1 cellular context compared by ENCODE assay signal in the genomic region with DNA sequence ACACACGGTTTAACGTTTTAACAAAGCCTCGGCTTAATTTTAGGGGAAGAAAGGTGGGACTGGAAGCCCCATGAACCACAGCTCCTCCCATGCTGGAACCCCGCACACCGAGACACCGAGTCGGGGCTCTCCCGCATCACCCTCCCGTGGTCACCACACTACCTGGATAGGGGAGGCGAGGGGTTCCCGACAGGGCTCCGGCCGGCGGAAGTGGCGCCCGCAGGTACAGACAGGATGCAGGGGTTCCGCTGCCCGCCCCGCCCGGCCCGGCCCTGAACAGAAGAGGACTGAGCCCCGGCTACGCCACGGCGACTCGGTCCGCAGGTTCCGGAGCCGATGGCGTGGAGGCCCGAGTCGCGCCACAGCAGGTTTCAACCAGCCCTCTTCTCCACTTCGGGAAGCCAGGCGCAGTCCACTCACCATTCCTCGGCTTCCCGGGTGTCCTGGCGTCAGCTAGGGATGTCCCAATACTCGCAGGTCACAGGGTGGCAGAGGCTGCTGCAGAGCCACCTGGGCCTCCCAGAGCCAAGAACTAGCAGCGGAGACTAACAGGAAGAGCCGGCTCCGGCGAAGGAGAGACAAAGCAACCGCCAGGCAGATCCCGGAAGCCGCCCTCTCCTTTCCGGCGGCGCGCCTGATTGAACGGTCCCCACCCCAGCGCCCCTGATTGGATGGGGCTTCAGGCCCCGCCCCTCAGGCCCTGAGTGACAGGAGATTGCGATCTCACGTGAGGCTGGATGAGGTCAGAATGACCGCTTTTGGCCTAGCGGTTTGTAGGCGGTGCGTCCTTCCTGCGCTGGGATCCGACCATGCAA.
TF ChIP-seq lines count a peak whose summit lies in the region.

A gene (minus strand): TSS at position 580 of the 815 bp plus-strand sequence. CDS start 157 bp downstream, at position 423.

TF ChIP-seq in K562, 482 proteins besides CTCF, POLR2A, EP300 and RAD21 (continued from another document and continues in another):
- TF ChIP-seq, protein P1, sequence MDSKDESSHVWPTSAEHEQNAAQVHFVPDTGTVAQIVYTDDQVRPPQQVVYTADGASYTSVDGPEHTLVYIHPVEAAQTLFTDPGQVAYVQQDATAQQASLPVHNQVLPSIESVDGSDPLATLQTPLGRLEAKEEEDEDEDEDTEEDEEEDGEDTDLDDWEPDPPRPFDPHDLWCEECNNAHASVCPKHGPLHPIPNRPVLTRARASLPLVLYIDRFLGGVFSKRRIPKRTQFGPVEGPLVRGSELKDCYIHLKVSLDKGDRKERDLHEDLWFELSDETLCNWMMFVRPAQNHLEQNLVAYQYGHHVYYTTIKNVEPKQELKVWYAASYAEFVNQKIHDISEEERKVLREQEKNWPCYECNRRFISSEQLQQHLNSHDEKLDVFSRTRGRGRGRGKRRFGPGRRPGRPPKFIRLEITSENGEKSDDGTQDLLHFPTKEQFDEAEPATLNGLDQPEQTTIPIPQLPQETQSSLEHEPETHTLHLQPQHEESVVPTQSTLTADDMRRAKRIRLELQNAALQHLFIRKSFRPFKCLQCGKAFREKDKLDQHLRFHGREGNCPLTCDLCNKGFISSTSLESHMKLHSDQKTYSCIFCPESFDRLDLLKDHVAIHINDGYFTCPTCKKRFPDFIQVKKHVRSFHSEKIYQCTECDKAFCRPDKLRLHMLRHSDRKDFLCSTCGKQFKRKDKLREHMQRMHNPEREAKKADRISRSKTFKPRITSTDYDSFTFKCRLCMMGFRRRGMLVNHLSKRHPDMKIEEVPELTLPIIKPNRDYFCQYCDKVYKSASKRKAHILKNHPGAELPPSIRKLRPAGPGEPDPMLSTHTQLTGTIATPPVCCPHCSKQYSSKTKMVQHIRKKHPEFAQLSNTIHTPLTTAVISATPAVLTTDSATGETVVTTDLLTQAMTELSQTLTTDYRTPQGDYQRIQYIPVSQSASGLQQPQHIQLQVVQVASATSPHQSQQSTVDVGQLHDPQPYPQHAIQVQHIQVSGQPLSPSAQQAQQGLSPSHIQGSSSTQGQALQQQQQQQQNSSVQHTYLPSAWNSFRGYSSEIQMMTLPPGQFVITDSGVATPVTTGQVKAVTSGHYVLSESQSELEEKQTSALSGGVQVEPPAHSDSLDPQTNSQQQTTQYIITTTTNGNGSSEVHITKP (IDR thresholded peaks at IDR 0.05; ENCODE audit: partially characterized antibody), result peak; percentile 88
- TF ChIP-seq, protein P2, sequence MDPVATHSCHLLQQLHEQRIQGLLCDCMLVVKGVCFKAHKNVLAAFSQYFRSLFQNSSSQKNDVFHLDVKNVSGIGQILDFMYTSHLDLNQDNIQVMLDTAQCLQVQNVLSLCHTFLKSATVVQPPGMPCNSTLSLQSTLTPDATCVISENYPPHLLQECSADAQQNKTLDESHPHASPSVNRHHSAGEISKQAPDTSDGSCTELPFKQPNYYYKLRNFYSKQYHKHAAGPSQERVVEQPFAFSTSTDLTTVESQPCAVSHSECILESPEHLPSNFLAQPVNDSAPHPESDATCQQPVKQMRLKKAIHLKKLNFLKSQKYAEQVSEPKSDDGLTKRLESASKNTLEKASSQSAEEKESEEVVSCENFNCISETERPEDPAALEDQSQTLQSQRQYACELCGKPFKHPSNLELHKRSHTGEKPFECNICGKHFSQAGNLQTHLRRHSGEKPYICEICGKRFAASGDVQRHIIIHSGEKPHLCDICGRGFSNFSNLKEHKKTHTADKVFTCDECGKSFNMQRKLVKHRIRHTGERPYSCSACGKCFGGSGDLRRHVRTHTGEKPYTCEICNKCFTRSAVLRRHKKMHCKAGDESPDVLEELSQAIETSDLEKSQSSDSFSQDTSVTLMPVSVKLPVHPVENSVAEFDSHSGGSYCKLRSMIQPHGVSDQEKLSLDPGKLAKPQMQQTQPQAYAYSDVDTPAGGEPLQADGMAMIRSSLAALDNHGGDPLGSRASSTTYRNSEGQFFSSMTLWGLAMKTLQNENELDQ (CRISPR knock-in tag; IDR thresholded peaks at IDR 0.05; ENCODE audit: borderline replicate concordance), result no peak; the same call in 1 of the 2 replicates
- TF ChIP-seq ZNF76 (CRISPR knock-in tag; IDR thresholded peaks at IDR 0.05; ENCODE audit: borderline replicate concordance) (no peak), NFATC3 (IDR thresholded peaks at IDR 0.05) (no peak), SMARCA4 (IDR thresholded peaks at IDR 0.05) (no peak), NBN (IDR thresholded peaks at IDR 0.05; ENCODE audit: low read depth) (peak; percentile 30; the same call in 1 of the 2 replicates), SIRT6 (IDR thresholded peaks at IDR 0.05; ENCODE audit: low read depth, low read length) (no peak), ZC3H8 (IDR thresholded peaks at IDR 0.05) (no peak), ZNF41 (CRISPR knock-in tag; conservative IDR thresholded peaks at IDR 0.05) (no peak), HMG20B (CRISPR knock-in tag; IDR thresholded peaks at IDR 0.05) (no peak), SRF (CRISPR knock-in tag; IDR thresholded peaks at IDR 0.05) (peak in 1 of 2 experiments; percentile 52; a peak in 1 of 4 replicates), TBL1XR1 (IDR thresholded peaks at IDR 0.05; ENCODE audit: low read length in 2 of 2) (peak in 1 of 2 experiments; percentile 71; a peak in 1 of 4 replicates), SETDB1 (IDR thresholded peaks at IDR 0.05; ENCODE audit: low read length) (no peak), CHD4 (IDR thresholded peaks at IDR 0.05; ENCODE audit: insufficient read depth, insufficient replicate concordance, low read depth, low read length, poor library complexity, severe bottlenecking) (no peak), GABPA (tag; conservative IDR thresholded peaks at IDR 0.05; ENCODE audit: low read depth) (peak; percentile 97), ZNF696 (CRISPR knock-in tag; conservative IDR thresholded peaks at IDR 0.05) (no peak), EGR1 (conservative IDR thresholded peaks at IDR 0.05) (0 out of 2 replicates have a peak, but pooled peaks have one; percentile 23), ZFP1 (CRISPR knock-in tag; IDR thresholded peaks at IDR 0.05) (no peak), SOX6 (IDR thresholded peaks at IDR 0.05) (peak; percentile 82), ARID1B (IDR thresholded peaks at IDR 0.05) (peak; percentile 52), ZNF408 (CRISPR knock-in tag; IDR thresholded peaks at IDR 0.05; ENCODE audit: low read depth) (no peak), EWSR1 (IDR thresholded peaks at IDR 0.05; ENCODE audit: borderline replicate concordance, low read depth, partially characterized antibody) (no peak), CHCHD3 (CRISPR knock-in tag; IDR thresholded peaks at IDR 0.05) (no peak), CXXC5 (CRISPR knock-in tag; IDR thresholded peaks at IDR 0.05) (peak; percentile 92), NFXL1 (CRISPR knock-in tag; IDR thresholded peaks at IDR 0.05) (no peak), ZNF644 (tag; IDR thresholded peaks at IDR 0.05; ENCODE audit: low read depth) (no peak)
- TF ChIP-seq, protein P3, sequence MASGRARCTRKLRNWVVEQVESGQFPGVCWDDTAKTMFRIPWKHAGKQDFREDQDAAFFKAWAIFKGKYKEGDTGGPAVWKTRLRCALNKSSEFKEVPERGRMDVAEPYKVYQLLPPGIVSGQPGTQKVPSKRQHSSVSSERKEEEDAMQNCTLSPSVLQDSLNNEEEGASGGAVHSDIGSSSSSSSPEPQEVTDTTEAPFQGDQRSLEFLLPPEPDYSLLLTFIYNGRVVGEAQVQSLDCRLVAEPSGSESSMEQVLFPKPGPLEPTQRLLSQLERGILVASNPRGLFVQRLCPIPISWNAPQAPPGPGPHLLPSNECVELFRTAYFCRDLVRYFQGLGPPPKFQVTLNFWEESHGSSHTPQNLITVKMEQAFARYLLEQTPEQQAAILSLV (tag; IDR thresholded peaks at IDR 0.05), result no peak
- TF ChIP-seq, protein P4, sequence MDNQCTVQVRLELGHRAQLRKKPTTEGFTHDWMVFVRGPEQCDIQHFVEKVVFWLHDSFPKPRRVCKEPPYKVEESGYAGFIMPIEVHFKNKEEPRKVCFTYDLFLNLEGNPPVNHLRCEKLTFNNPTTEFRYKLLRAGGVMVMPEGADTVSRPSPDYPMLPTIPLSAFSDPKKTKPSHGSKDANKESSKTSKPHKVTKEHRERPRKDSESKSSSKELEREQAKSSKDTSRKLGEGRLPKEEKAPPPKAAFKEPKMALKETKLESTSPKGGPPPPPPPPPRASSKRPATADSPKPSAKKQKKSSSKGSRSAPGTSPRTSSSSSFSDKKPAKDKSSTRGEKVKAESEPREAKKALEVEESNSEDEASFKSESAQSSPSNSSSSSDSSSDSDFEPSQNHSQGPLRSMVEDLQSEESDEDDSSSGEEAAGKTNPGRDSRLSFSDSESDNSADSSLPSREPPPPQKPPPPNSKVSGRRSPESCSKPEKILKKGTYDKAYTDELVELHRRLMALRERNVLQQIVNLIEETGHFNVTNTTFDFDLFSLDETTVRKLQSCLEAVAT (IDR thresholded peaks at IDR 0.05), result peak; percentile 51 to 52; a peak in 2 of 4 replicates
- TF ChIP-seq, protein P5, sequence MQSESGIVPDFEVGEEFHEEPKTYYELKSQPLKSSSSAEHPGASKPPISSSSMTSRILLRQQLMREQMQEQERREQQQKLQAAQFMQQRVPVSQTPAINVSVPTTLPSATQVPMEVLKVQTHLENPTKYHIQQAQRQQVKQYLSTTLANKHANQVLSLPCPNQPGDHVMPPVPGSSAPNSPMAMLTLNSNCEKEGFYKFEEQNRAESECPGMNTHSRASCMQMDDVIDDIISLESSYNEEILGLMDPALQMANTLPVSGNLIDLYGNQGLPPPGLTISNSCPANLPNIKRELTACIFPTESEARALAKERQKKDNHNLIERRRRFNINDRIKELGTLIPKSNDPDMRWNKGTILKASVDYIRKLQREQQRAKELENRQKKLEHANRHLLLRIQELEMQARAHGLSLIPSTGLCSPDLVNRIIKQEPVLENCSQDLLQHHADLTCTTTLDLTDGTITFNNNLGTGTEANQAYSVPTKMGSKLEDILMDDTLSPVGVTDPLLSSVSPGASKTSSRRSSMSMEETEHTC (IDR thresholded peaks at IDR 0.05), result peak; percentile 88; the same call in 1 of the 2 replicates
- TF ChIP-seq, protein P6, sequence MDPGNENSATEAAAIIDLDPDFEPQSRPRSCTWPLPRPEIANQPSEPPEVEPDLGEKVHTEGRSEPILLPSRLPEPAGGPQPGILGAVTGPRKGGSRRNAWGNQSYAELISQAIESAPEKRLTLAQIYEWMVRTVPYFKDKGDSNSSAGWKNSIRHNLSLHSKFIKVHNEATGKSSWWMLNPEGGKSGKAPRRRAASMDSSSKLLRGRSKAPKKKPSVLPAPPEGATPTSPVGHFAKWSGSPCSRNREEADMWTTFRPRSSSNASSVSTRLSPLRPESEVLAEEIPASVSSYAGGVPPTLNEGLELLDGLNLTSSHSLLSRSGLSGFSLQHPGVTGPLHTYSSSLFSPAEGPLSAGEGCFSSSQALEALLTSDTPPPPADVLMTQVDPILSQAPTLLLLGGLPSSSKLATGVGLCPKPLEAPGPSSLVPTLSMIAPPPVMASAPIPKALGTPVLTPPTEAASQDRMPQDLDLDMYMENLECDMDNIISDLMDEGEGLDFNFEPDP (CRISPR knock-in tag; IDR thresholded peaks at IDR 0.05), result no peak
- TF ChIP-seq, protein P7, sequence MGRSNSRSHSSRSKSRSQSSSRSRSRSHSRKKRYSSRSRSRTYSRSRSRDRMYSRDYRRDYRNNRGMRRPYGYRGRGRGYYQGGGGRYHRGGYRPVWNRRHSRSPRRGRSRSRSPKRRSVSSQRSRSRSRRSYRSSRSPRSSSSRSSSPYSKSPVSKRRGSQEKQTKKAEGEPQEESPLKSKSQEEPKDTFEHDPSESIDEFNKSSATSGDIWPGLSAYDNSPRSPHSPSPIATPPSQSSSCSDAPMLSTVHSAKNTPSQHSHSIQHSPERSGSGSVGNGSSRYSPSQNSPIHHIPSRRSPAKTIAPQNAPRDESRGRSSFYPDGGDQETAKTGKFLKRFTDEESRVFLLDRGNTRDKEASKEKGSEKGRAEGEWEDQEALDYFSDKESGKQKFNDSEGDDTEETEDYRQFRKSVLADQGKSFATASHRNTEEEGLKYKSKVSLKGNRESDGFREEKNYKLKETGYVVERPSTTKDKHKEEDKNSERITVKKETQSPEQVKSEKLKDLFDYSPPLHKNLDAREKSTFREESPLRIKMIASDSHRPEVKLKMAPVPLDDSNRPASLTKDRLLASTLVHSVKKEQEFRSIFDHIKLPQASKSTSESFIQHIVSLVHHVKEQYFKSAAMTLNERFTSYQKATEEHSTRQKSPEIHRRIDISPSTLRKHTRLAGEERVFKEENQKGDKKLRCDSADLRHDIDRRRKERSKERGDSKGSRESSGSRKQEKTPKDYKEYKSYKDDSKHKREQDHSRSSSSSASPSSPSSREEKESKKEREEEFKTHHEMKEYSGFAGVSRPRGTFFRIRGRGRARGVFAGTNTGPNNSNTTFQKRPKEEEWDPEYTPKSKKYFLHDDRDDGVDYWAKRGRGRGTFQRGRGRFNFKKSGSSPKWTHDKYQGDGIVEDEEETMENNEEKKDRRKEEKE (IDR thresholded peaks at IDR 0.05; ENCODE audit: borderline replicate concordance in 1 of 2, control insufficient read depth in 1 of 2, low read depth in 2 of 2, low read length in 1 of 2), result 0 out of 4 replicates have a peak, but pooled peaks of 1 of the 2 experiments have one; percentile 77
- TF ChIP-seq, protein P8, sequence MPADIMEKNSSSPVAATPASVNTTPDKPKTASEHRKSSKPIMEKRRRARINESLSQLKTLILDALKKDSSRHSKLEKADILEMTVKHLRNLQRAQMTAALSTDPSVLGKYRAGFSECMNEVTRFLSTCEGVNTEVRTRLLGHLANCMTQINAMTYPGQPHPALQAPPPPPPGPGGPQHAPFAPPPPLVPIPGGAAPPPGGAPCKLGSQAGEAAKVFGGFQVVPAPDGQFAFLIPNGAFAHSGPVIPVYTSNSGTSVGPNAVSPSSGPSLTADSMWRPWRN (IDR thresholded peaks at IDR 0.05; ENCODE audit: low read depth), result peak; percentile 78
- TF ChIP-seq, protein P9, sequence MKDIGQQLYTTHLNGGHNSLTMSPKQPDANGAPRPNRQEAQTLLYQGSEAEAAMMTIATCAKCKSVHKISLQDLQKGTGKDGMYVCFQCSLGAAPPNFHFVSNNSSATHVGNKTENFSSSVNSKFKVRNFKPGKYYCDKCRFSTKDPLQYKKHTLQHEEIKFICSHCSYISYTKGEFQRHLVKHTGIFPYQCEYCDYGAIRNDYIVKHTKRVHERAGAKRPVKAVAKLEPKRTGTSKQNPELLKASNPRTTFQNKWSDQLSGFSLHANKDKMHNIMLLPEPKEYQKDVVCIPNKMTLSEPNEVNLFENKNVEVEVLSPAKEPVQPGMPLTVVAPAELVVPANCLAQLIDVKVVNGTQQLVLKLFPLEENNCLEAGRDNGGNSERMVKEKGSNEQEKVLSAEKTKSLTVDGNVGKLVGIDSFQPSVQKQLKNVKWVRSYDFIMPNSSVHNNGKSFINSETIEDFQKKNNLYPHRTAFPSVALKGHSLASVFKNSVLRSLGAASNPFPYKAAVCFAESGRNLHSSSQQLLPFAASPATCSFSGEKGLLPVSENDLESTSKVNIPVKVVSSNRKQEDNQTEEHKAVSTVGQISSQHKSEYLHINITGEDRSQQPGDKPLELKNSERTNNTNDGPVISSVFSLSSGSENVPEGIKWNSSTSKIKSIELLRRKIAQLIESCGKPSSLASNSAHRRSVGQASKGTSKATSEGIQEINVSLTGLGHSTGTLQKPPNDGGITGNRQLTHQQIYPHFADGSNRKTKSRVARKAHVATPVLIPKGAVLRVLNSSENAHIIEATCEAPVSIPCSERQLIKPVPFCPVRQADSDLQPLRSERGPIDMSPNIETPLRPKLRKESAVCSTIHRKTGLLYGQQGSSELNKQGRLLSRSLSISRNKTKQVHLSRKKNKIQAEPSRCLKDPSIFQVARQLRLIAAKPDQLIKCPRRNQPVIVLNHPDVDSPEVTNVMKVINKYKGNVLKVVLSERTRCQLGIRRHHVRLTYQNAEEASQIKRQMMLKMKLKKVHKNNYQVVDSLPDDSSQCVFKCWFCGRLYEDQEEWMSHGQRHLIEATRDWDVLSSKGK (CRISPR knock-in tag; IDR thresholded peaks at IDR 0.05), result no peak
